ENCODE assay signal across 13 cellular contexts in the genomic region with DNA sequence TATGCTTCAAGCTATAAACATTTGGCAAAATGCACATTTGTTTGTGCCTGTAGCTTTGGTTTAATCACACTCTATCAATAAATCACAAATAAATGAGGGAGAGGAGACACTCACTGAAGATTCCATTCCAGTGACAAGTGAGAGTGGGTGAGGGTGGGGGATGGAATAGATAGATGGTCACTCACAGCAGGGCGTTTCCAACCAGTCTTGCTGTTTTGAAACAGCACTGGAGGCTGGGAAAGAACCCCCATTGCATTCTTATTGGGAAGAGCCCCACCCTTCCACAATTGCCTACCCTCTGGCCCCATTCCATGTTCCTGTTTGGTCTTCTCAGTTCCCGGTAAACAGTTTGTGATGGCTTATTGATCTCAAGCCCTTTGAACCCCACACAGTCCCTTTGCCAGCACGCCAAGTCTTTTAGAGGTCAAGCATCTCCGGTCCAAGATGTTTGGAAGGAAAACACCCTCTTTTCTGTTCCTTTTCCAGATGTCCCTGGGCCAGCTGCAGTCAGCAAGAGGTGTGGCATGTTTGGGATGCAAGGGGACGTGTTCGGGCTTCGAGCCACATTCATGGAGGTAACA. TPM values are rescaled to one million over a fixed set of nuclear protein-coding genes. Genes with fewer than 3 reads are reported as not detected.
DNase-seq lines count a peak whose midpoint lies in the region; ATAC-seq and TF ChIP-seq lines count a peak whose summit lies in the region.
"Had no signal": no experiment of that assay in that cellular context is flagged by ENCODE, and none has a peak within 500 bp of the region (broad histone marks: within the 10 kb centered on the region; RNA-seq: fewer than 3 reads in every experiment).

No MANE protein-coding gene starts in this region.

- DNase-seq in LHCN-M2 (ENCODE audit: low read depth) (peak; percentile 48), esophagus muscularis mucosa (ENCODE audit: extremely low spot score) (no peak), mucosa of gallbladder (ENCODE audit: low spot score) (peak; percentile 34), aorta (no peak), OCI-M2 (lab: John Stamatoyannopoulos, UW; ENCODE audit: unreplicated experiment) (no peak)
- DNase-seq in stimulated activated naive CD4-positive, alpha-beta T cell (lab: John Stamatoyannopoulos, UW) = no peak
- DNase-seq: activated T-cell treated with anti-CD3 and anti-CD28 coated beads for 4 hours; natural killer cell; NCI-H510A treated with DMSO at 0.1 percent for 48 hours; SHP77; stimulated activated naive B cell treated with anti-CD40 and anti-IgM and Interleukin-4, amounts not matched to agents 10 μg/mL and 1 μg/mL and 100 μg/mL, for 72 hours; WERI-Rb-1 had no signal

- no peak overlapping the region for H3K4me3 ChIP-seq in esophagus muscularis mucosa
- H3K4me3 ChIP-seq in aorta (ENCODE audit: low read length in 2 of 2) = no peak overlapping the region

- H3K9me3 ChIP-seq in esophagus muscularis mucosa (no peaks in the 10 kb centered on the region), aorta (ENCODE audit: control insufficient read depth, low read length) (no peaks in the 10 kb centered on the region)

- 64% methylated on average over 7 of the region's 7 CpGs for WGBS in esophagus muscularis mucosa
- 24 to 31% methylated on average over 7 of the region's 7 CpGs for WGBS in aorta, 2 donors

- intact Hi-C loops in esophagus muscularis mucosa (cut with DNase I) = no loop called here
- intact Hi-C loops in aorta (cut with DNase I) = no loop called here

- peak overlapping the region in 3 of 4 donors; percentile 5 to 35 (median 13) for H3K27ac ChIP-seq in esophagus muscularis mucosa (replicated peaks in 1 of 4)
- peak overlapping the region in 1 of 2 donors; percentile 31 for H3K27ac ChIP-seq in aorta (ENCODE audit: low read depth in 1 of 2, low read length in 2 of 2)
- H3K27ac ChIP-seq: WERI-Rb-1 had no signal

- ATAC-seq in aorta (ENCODE audit: low FRiP score) = peak; percentile 36
- ATAC-seq in GM21737 (IDR thresholded peaks at IDR 0.05; ENCODE audit: unreplicated experiment) = no peak
- ATAC-seq: natural killer cell; stimulated activated naive B cell treated with anti-CD40 and anti-IgM and Interleukin-4, amounts not matched to agents 10 μg/mL and 1 μg/mL and 100 μg/mL, for 72 hours had no signal

- H3K4me1 ChIP-seq in esophagus muscularis mucosa = peaks cover 21 to 37% (median 28%) of the 10 kb centered on the region in 4 donors
- H3K4me1 ChIP-seq in aorta (ENCODE audit: control insufficient read depth in 1 of 2, insufficient read depth in 2 of 2, low read length in 2 of 2) = peaks cover 0 to 3% of the 10 kb centered on the region in 2 donors

- TF ChIP-seq EP300 in esophagus muscularis mucosa (IDR thresholded peaks at IDR 0.05) = no peak

- no peak for TF ChIP-seq POLR2A in esophagus muscularis mucosa (IDR thresholded peaks at IDR 0.05; ENCODE audit: low read depth)

- H3K36me3 ChIP-seq in esophagus muscularis mucosa (peaks cover 0 to 73% (median 11%) of the 10 kb centered on the region in 4 donors), aorta (ENCODE audit: control insufficient read depth in 1 of 2, insufficient read depth in 2 of 2, low read length in 1 of 2) (peaks cover 16 to 20% of the 10 kb centered on the region in 2 donors)

- no peak for TF ChIP-seq CTCF in esophagus muscularis mucosa (IDR thresholded peaks at IDR 0.05)

- H3K27me3 ChIP-seq in esophagus muscularis mucosa = no peaks in the 10 kb centered on the region
- no peaks in the 10 kb centered on the region for H3K27me3 ChIP-seq in aorta (ENCODE audit: control insufficient read depth in 1 of 2, insufficient read depth in 2 of 2, low read length in 1 of 2)

RNA-seq across cellular contexts. Expression of a gene that starts 30.7 kb away (rescaled TPM):
- 30.3 and 31.2 TPM in 2 replicates for total RNA-seq in LHCN-M2 (2014; rRNA removed)
- polyA plus RNA-seq in LHCN-M2 (2012) = 160 TPM
- 100 to 1,000 TPM in 2 of 4 donors, 10 to 100 TPM in 2; 43.2 to 576 (median 131) TPM for total RNA-seq in esophagus muscularis mucosa
- total RNA-seq in mucosa of gallbladder = 77.9 TPM
- 1,000 to 10,000 TPM in 1 of 2 donors, 100 to 1,000 TPM in 1; 192 to 1,289 TPM for total RNA-seq in aorta
- 100 to 1,000 TPM; 347 to 416 TPM for polyA plus RNA-seq in aorta
- total RNA-seq: natural killer cell had no signal

Comparison
In these comparisons a context has a peak if more than half of its experiments do, and no peak if none do; other contexts are left out.
1. DNase-seq: peak in LHCN-M2 (single experiment) and mucosa of gallbladder (single experiment); none in esophagus muscularis mucosa (single experiment), aorta (0 of 2), OCI-M2 (single experiment) and stimulated activated naive CD4-positive, alpha-beta T cell (0 of 6).